ENCODE assay signal across 10 cellular contexts in the genomic region with DNA sequence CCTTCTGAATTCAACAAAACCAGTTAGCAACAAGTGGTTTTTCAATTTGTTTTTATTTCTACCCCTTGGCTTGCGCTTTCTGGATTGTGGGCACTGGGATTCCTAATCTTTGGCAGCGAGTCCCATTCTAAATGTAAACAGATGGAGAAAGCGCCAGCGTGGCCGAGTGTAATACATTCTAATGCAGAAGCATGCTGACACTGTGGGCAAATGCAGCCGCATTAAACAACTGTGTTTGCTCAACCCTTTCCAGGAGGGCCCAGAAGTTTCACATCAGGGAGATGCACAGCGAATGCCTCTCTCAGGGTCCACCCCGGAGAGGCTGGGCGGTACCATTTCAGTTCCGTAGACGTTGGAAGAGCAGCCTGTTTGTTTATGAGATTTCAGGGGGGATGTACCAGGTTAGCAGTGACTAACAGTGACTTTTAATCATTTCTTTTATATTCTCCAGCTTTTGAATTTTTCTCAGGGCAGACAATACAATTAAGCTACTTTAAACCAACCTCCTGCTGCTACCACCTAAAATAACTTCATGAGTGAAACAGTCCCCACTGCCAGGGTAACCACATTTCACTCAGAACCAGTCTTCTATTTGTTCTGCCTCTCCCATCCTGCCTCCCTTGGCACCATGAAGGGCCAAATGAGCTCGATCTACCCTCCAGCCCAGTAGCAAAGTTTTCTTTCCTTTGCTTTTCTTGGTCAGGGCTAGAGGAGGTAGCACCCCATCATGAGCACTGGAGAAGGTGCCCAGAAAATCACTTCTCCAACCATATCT.
A peak's percentile ranks its signal among the peaks of the same experiment; 100 is the strongest.
DNase-seq lines count a peak whose midpoint lies in the region; TF ChIP-seq lines count a peak whose summit lies in the region.
"Had no signal": no experiment of that assay in that cellular context is flagged by ENCODE, and none has a peak within 500 bp of the region (broad histone marks: within the 10 kb centered on the region; RNA-seq: fewer than 3 reads in every experiment).

No MANE protein-coding gene starts in this region.

- H3K27ac ChIP-seq in thyroid gland = peak overlapping the region in 2 of 3 donors; percentile 8 to 37

- no peaks in the 10 kb centered on the region for H3K9me3 ChIP-seq in thyroid gland

- no peaks in the 10 kb centered on the region for H3K27me3 ChIP-seq in thyroid gland

- intact Hi-C loops in thyroid gland (cut with DNase I) = no loop called here

- H3K4me3 ChIP-seq in foreskin fibroblast (ENCODE audit: low read depth in 1 of 2, low read length in 2 of 2) (no peak overlapping the region), thyroid gland (replicated peaks in 1 of 3) (no peak overlapping the region)

- no peak for DNase-seq in activated naive CD8-positive, alpha-beta T cell treated with anti-CD3 and anti-CD28 coated beads for 36 hours
- no peak for DNase-seq in T-helper 2 cell treated with Interferon-gamma antibody and Interleukin-4, amounts not matched to agents 5 μg/mL and 100 μg/mL, for 36 hours (ENCODE audit: low spot score)
- DNase-seq in foreskin fibroblast = peak; percentile 88 to 95
- peak; percentile 42 to 48 for DNase-seq in thyroid gland
- DNase-seq in glutamatergic neuron = no peak
- no peak for DNase-seq in HuH-7 (ENCODE audit: low spot score)
- no peak for DNase-seq in NCI-H345 treated with DMSO at 0.1 percent for 48 hours (lab: John Stamatoyannopoulos, UW; ENCODE audit: unreplicated experiment)
- DNase-seq: aorta had no signal

- H3K36me3 Mint-ChIP-seq in activated naive CD8-positive, alpha-beta T cell = no peaks in the 10 kb centered on the region
- peaks cover 4% of the 10 kb centered on the region for H3K36me3 Mint-ChIP-seq in activated naive CD8-positive, alpha-beta T cell treated with anti-CD3 and anti-CD28 coated beads for 36 hours
- peaks cover 12% of the 10 kb centered on the region for H3K36me3 Mint-ChIP-seq in T-helper 2 cell treated with Interferon-gamma antibody and Interleukin-4, amounts not matched to agents 5 μg/mL and 100 μg/mL, for 36 hours (ENCODE audit: low read depth)
- peaks cover 6% of the 10 kb centered on the region for H3K36me3 Mint-ChIP-seq in glutamatergic neuron (ENCODE audit: unreplicated experiment)
- H3K36me3 Mint-ChIP-seq: CD14-positive monocyte had no signal

- H3K36me3 ChIP-seq in thyroid gland = no peaks in the 10 kb centered on the region

- no peak for TF ChIP-seq POLR2A in thyroid gland (IDR thresholded peaks at IDR 0.05)

- TF ChIP-seq CTCF in foreskin fibroblast (IDR thresholded peaks at IDR 0.05; ENCODE audit: low read depth, low read length) (no peak), thyroid gland (IDR thresholded peaks at IDR 0.05) (no peak), glutamatergic neuron (IDR thresholded peaks at IDR 0.05; ENCODE audit: partially characterized antibody, unreplicated experiment) (no peak)

- H3K4me1 ChIP-seq in thyroid gland = peaks cover 9 to 15% of the 10 kb centered on the region in 2 donors

- H3K27me3 Mint-ChIP-seq in activated naive CD8-positive, alpha-beta T cell = no peaks in the 10 kb centered on the region
- no peaks in the 10 kb centered on the region for H3K27me3 Mint-ChIP-seq in activated naive CD8-positive, alpha-beta T cell treated with anti-CD3 and anti-CD28 coated beads for 36 hours
- H3K27me3 Mint-ChIP-seq in T-helper 2 cell treated with Interferon-gamma antibody and Interleukin-4, amounts not matched to agents 5 μg/mL and 100 μg/mL, for 36 hours (ENCODE audit: low read depth) = no peaks in the 10 kb centered on the region
- no peaks in the 10 kb centered on the region for H3K27me3 Mint-ChIP-seq in glutamatergic neuron (ENCODE audit: unreplicated experiment)

- H3K27ac Mint-ChIP-seq in activated naive CD8-positive, alpha-beta T cell = peak overlapping the region; percentile 18
- H3K27ac Mint-ChIP-seq in activated naive CD8-positive, alpha-beta T cell treated with anti-CD3 and anti-CD28 coated beads for 36 hours = no peak overlapping the region
- H3K27ac Mint-ChIP-seq in T-helper 2 cell treated with Interferon-gamma antibody and Interleukin-4, amounts not matched to agents 5 μg/mL and 100 μg/mL, for 36 hours = peak overlapping the region; percentile 0
- no peak overlapping the region for H3K27ac Mint-ChIP-seq in glutamatergic neuron (ENCODE audit: unreplicated experiment)
- H3K27ac Mint-ChIP-seq: CD14-positive monocyte had no signal

- H3K4me3 Mint-ChIP-seq in activated naive CD8-positive, alpha-beta T cell = no peak overlapping the region
- H3K4me3 Mint-ChIP-seq in activated naive CD8-positive, alpha-beta T cell treated with anti-CD3 and anti-CD28 coated beads for 36 hours = no peak overlapping the region
- H3K4me3 Mint-ChIP-seq in T-helper 2 cell treated with Interferon-gamma antibody and Interleukin-4, amounts not matched to agents 5 μg/mL and 100 μg/mL, for 36 hours = no peak overlapping the region
- H3K4me3 Mint-ChIP-seq in glutamatergic neuron (ENCODE audit: unreplicated experiment) = no peak overlapping the region
- H3K4me3 Mint-ChIP-seq: CD14-positive monocyte had no signal

- 38 to 53% methylated on average over 12 of the region's 12 CpGs for WGBS in thyroid gland, 2 donors

- H3K4me1 Mint-ChIP-seq in activated naive CD8-positive, alpha-beta T cell (ENCODE audit: low read depth) = peaks cover 81% of the 10 kb centered on the region
- peaks cover 61% of the 10 kb centered on the region for H3K4me1 Mint-ChIP-seq in activated naive CD8-positive, alpha-beta T cell treated with anti-CD3 and anti-CD28 coated beads for 36 hours
- H3K4me1 Mint-ChIP-seq in T-helper 2 cell treated with Interferon-gamma antibody and Interleukin-4, amounts not matched to agents 5 μg/mL and 100 μg/mL, for 36 hours (ENCODE audit: low read depth) = peaks cover 53% of the 10 kb centered on the region
- H3K4me1 Mint-ChIP-seq in glutamatergic neuron (ENCODE audit: low read depth, unreplicated experiment) = peaks cover 4% of the 10 kb centered on the region
- H3K4me1 Mint-ChIP-seq: CD14-positive monocyte had no signal

- H3K9me3 Mint-ChIP-seq in activated naive CD8-positive, alpha-beta T cell (ENCODE audit: low read depth) = no peaks in the 10 kb centered on the region
- H3K9me3 Mint-ChIP-seq in activated naive CD8-positive, alpha-beta T cell treated with anti-CD3 and anti-CD28 coated beads for 36 hours = peaks cover 8% of the 10 kb centered on the region
- H3K9me3 Mint-ChIP-seq in T-helper 2 cell treated with Interferon-gamma antibody and Interleukin-4, amounts not matched to agents 5 μg/mL and 100 μg/mL, for 36 hours = peaks cover 5% of the 10 kb centered on the region
- H3K9me3 Mint-ChIP-seq in glutamatergic neuron (ENCODE audit: unreplicated experiment) = peaks cover 2% of the 10 kb centered on the region

Comparison
In these comparisons a context has a peak if more than half of its experiments do, and no peak if none do; other contexts are left out.
1. H3K27ac Mint-ChIP-seq: peak in activated naive CD8-positive, alpha-beta T cell (single experiment) and T-helper 2 cell treated with Interferon-gamma antibody and Interleukin-4, amounts not matched to agents 5 μg/mL and 100 μg/mL, for 36 hours (single experiment); none in activated naive CD8-positive, alpha-beta T cell treated with anti-CD3 and anti-CD28 coated beads for 36 hours (single experiment) and glutamatergic neuron (single experiment).
2. DNase-seq: peak in foreskin fibroblast (2 of 2) and thyroid gland (2 of 2); none in activated naive CD8-positive, alpha-beta T cell treated with anti-CD3 and anti-CD28 coated beads for 36 hours (single experiment), T-helper 2 cell treated with Interferon-gamma antibody and Interleukin-4, amounts not matched to agents 5 μg/mL and 100 μg/mL, for 36 hours (single experiment), glutamatergic neuron (single experiment), HuH-7 (single experiment) and NCI-H345 treated with DMSO at 0.1 percent for 48 hours (single experiment).